Comparison of ENCODE assay signal across 18 cellular contexts in the genomic region with DNA sequence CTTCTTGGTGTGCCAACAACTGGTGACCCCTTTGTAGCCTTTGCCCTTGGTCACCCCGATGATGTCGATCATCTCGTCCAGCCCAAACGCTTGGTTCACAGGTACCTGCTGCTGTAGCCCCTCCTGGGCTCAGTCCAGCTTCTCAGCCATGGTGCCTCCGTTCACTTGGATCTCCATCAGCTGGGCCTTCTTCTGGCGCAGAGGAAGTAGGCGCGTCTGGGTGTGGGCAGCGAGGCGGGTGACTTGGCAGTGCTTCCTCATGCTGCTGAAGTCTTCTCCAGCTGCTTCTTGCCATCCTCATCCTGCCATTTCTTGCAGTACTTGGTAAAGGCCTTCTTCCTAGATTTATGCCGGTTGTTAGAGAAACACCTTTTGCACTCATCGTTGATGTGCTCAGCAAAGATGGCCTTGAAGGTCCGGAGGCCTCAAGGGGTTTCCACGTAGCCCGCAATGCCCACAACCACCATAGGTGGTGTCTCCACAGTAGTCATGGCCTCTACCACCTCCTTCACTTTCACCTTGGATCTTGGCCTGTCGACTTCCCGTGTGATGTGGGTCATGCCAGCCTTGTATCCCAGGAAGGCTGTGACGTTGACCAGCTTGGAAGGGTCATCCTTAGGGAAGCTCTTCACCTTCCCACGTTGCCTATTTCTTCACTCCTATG. TPM values are rescaled to one million over a fixed set of nuclear protein-coding genes. Genes with fewer than 3 reads are reported as not detected.
DNase-seq lines count a peak whose midpoint lies in the region; ATAC-seq, FAIRE-seq and TF ChIP-seq lines count a peak whose summit lies in the region.
"Had no signal": no experiment of that assay in that cellular context is flagged by ENCODE, and none has a peak within 500 bp of the region (broad histone marks: within the 10 kb centered on the region; RNA-seq: fewer than 3 reads in every experiment).

No MANE protein-coding gene starts in this region.

- H3K9ac ChIP-seq in K562 (ENCODE audit: insufficient read depth in 1 of 2, low read depth in 2 of 2, low read length in 2 of 2) = no peak overlapping the region
- no peak overlapping the region for H3K9ac ChIP-seq in mesendoderm (ENCODE audit: low read length)

- H3K27me3 ChIP-seq in K562 (ENCODE audit: control insufficient read depth in 2 of 2, insufficient read depth in 2 of 2, low read length in 2 of 2) = peaks cover 0 to 23% of the 10 kb centered on the region in 2 experiments; a peak in 2 of 5 replicates
- H3K27me3 ChIP-seq in mesendoderm (ENCODE audit: insufficient read depth, low read length, poor library complexity) = no peaks in the 10 kb centered on the region

- H3K9me1 ChIP-seq in K562 (ENCODE audit: control insufficient read depth, insufficient read depth, low read length) = no peaks in the 10 kb centered on the region

- H3K36me3 ChIP-seq in K562 (ENCODE audit: control insufficient read depth, insufficient read depth, low read length) (no peaks in the 10 kb centered on the region), mesendoderm (ENCODE audit: control insufficient read depth, insufficient read depth, low read length) (no peaks in the 10 kb centered on the region)

- H3K4me3 ChIP-seq in HFF-Myc (replicated peaks; ENCODE audit: low read depth, low read length) = no peak overlapping the region
- H3K4me3 ChIP-seq in K562 = no peak overlapping the region
- no peak overlapping the region for H3K4me3 ChIP-seq in mesendoderm (ENCODE audit: low read length)
- H3K4me3 ChIP-seq: lung had no signal

- 31% methylated on average over 19 of the region's 19 CpGs for WGBS in K562 (ENCODE audit: insufficient coverage, low coverage, missing lambda C conversion rate)
- no CpG with 5 or more reads among the region's 19 CpGs for WGBS in mesendoderm (ENCODE audit: extremely low coverage, insufficient coverage, low lambda C conversion rate)

- no peaks in the 10 kb centered on the region for H3K9me3 ChIP-seq in K562 (replicated peaks; ENCODE audit: control insufficient read depth, insufficient read depth, low read depth, low read length)

- no peak for TF ChIP-seq EP300 in K562 (IDR thresholded peaks at IDR 0.05; ENCODE audit: low read length)

- H3K4ac ChIP-seq in mesendoderm (ENCODE audit: low read depth, low read length) = no peak overlapping the region

- peak; percentile 8 for TF ChIP-seq CTCF in HFF-Myc (IDR thresholded peaks at IDR 0.05; ENCODE audit: low read depth, low read length, missing control alignments)
- TF ChIP-seq CTCF in K562 (IDR thresholded peaks at IDR 0.05 in 2 of 3, conservative IDR thresholded peaks at IDR 0.05 in 1 of 3; ENCODE audit: insufficient read depth in 2 of 3, low read depth in 1 of 3, low read length in 3 of 3) = peak; percentile 10 to 34 (median 18); a peak in 2 of 6 replicates

- no peak overlapping the region for H3K27ac ChIP-seq in K562 (ENCODE audit: extremely low read depth, low read depth, low read length)
- no peak overlapping the region for H3K27ac ChIP-seq in mesendoderm (ENCODE audit: low read depth, low read length)

- intact Hi-C loops in K562 (cut with micrococcal nuclease) = no loop called here

- H2BK120ac ChIP-seq in mesendoderm (ENCODE audit: low read depth, low read length) = no peak overlapping the region

- H3K4me1 ChIP-seq in K562 (replicated peaks in 1 of 2; ENCODE audit: control insufficient read depth in 2 of 2, insufficient read depth in 2 of 2, low read length in 2 of 2) (peaks cover 0 to 3% of the 10 kb centered on the region in 2 experiments; a peak in 2 of 5 replicates), mesendoderm (ENCODE audit: control insufficient read depth, low read depth, low read length) (no peaks in the 10 kb centered on the region)

- no peak for FAIRE-seq in K562 (lab: Jason Lieb, UNC)
- FAIRE-seq: H54 had no signal

- H3K4me2 ChIP-seq in K562 (ENCODE audit: insufficient read depth, low read length) = no peak overlapping the region
- no peak overlapping the region for H3K4me2 ChIP-seq in mesendoderm (ENCODE audit: low read length)

- H2BK5ac ChIP-seq in mesendoderm (ENCODE audit: low read length) = no peak overlapping the region

- POLR2A ChIA-PET in K562 (lab: Yijun Ruan, JAX) = interaction anchor here (0.5 to 1.3 kb wide), 3 partner anchors 9 to 150 kb away, joined by 3 read pairs; a partner anchor contains a TSS

- no TSS peak for BruUV-seq in K562 (replicated peaks; lab: Mats Ljungman, UMichigan)

- no peak overlapping the region for H2AFZ ChIP-seq in K562 (ENCODE audit: low read depth, low read length)

- no peak for TF ChIP-seq RAD21 in K562 (CRISPR knock-in tag; conservative IDR thresholded peaks at IDR 0.05 in 1 of 2, IDR thresholded peaks at IDR 0.05 in 1 of 2)

- no peak overlapping the region for H2AK5ac ChIP-seq in mesendoderm (ENCODE audit: low read length)

- ATAC-seq in K562 (peak; percentile 37; the same call in 1 of the 3 replicates), HG03469 (IDR thresholded peaks at IDR 0.05; ENCODE audit: unreplicated experiment) (no peak), HG03460 (IDR thresholded peaks at IDR 0.05; ENCODE audit: unreplicated experiment) (no peak)
- ATAC-seq: sciatic nerve had no signal

- CTCF ChIA-PET in K562 (lab: Yijun Ruan, JAX; ENCODE audit: low intra/inter-chr PET ratio) = no interaction called here

- H3K79me2 ChIP-seq in K562 (ENCODE audit: control insufficient read depth, insufficient read depth, low read length) = no peaks in the 10 kb centered on the region
- no peaks in the 10 kb centered on the region for H3K79me2 ChIP-seq in mesendoderm (ENCODE audit: control insufficient read depth, insufficient read depth, low read length)

- no peaks in the 10 kb centered on the region for H4K20me1 ChIP-seq in K562 (replicated peaks; ENCODE audit: control insufficient read depth, insufficient read depth, low read length)

- no peak overlapping the region for H3K18ac ChIP-seq in mesendoderm (ENCODE audit: low read length)

- DNase-seq in DMS53 (lab: John Stamatoyannopoulos, UW) = peak; percentile 7
- no peak for DNase-seq in DMS53 treated with DMSO at 0.1 percent for 48 hours (lab: John Stamatoyannopoulos, UW; ENCODE audit: unreplicated experiment)
- DNase-seq in HFF-Myc (ENCODE audit: extremely low read depth, low read depth) = no peak
- no peak for DNase-seq in K562 (ENCODE audit: extremely low read depth in 1 of 4, low spot score in 3 of 4)
- DNase-seq in mesendoderm = peak; percentile 33
- no peak for DNase-seq in NCI-H2029 treated with DMSO at 0.1 percent for 48 hours (lab: John Stamatoyannopoulos, UW)
- DNase-seq: 8988T; CD4-positive, alpha-beta memory T cell; Kasumi-1; NCI-H1930; NCI-H69; nephron progenitor cell; stimulated activated CD4-positive, alpha-beta T cell treated with anti-CD3 and anti-CD28 coated beads, Interleukin-4, amount 100 ng/mL, for 24 hours had no signal

- H2BK15ac ChIP-seq in mesendoderm (replicated peaks; ENCODE audit: low read depth) = no peak overlapping the region

- TF ChIP-seq POLR2A in K562 (conservative IDR thresholded peaks at IDR 0.05) = no peak

- H3K79me1 ChIP-seq in mesendoderm (ENCODE audit: low read length) = no peaks in the 10 kb centered on the region

- H3K56ac ChIP-seq in mesendoderm (ENCODE audit: low read length) = no peak overlapping the region

- H4K5ac ChIP-seq in mesendoderm (ENCODE audit: low read length) = no peak overlapping the region

- in situ Hi-C loops in K562 (cut with MboI) = no loop called here

- no peak overlapping the region for H4K8ac ChIP-seq in mesendoderm (ENCODE audit: low read depth, low read length)

- H3K23ac ChIP-seq in mesendoderm (ENCODE audit: low read length) = no peak overlapping the region

TF ChIP-seq in K562, 482 proteins besides CTCF, POLR2A, EP300 and RAD21 (continues in another document):
- TF ChIP-seq BRD9 (IDR thresholded peaks at IDR 0.05; ENCODE audit: low read depth, partially characterized antibody) = no peak

RNA-seq across cellular contexts. Expression of a gene that starts 13.0 kb away (rescaled TPM):
- total RNA-seq in K562 (2011; cell fraction: chromatin; rRNA removed; ENCODE audit: low replicate concordance) = 1.3 and 1.7 TPM in 2 replicates
- total RNA-seq in K562 (2011; cell fraction: nucleolus; rRNA removed) = 1.2 and 1.8 TPM in 2 replicates
- total RNA-seq in K562 (2011; cell fraction: nucleoplasm; rRNA removed) = 1.2 and 2.0 TPM in 2 replicates
- total RNA-seq in K562 (2014; rRNA removed) = 0.32 and 0.41 TPM in 2 replicates
- total RNA-seq in K562 (2014; rRNA removed; fragmentation: Illumina TruSeq; extraction: Trizol) = 1.2 and 1.4 TPM in 2 replicates
- 0.58 and 0.79 TPM in 2 replicates for total RNA-seq in K562 (2015; rRNA removed; fragmentation: Illumina TruSeq; extraction: Trizol)
- total RNA-seq in K562 (2021) = 1.8 and 2.2 TPM in 2 replicates
- polyA plus RNA-seq in K562 (2011; rRNA removed) = 0.75 and 1.1 TPM in 2 replicates
- 0.58 and 1.6 TPM in 2 replicates for polyA plus RNA-seq in K562 (2011; cell fraction: cytosol; rRNA removed)
- 0.65 and 2.5 TPM in 2 replicates for polyA plus RNA-seq in K562 (2011; cell fraction: nucleus; rRNA removed)
- polyA plus RNA-seq in K562 (2012) = 1.0 and 2.3 TPM in 2 replicates
- polyA plus RNA-seq in K562 (2014; fragmentation: Illumina TruSeq; extraction: Trizol) = 0.64 and 0.68 TPM in 2 replicates
- under 1 TPM; 0.04 to 0.06 TPM for polyA plus RNA-seq in K562 (2014; fragmentation: Nextera tagmentation; extraction: Ambion mirVana)
- polyA plus RNA-seq in K562 (2014; rRNA removed) = 0.45 and 0.76 TPM in 2 replicates
- 0.28 and 2.0 TPM in 2 replicates for polyA minus RNA-seq in K562 (2011; rRNA and poly(A)+ RNA removed)
- 0.67 and 2.3 TPM in 2 replicates for polyA minus RNA-seq in K562 (2011; cell fraction: cytosol; rRNA and poly(A)+ RNA removed)
- polyA minus RNA-seq in K562 (2011; cell fraction: nucleus; rRNA and poly(A)+ RNA removed) = 0.94 and 3.0 TPM in 2 replicates
- polyA plus RNA-seq in mesendoderm (2013, experiment 1 of 2) = 1.9 TPM
- 2.1 TPM for polyA plus RNA-seq in mesendoderm (2013, experiment 2 of 2)

RNA-seq across cellular contexts. Expression of a gene that starts 34.7 kb away (rescaled TPM):
- not detected in 2 replicates for total RNA-seq in K562 (2011; cell fraction: chromatin; rRNA removed; ENCODE audit: low replicate concordance)
- total RNA-seq in K562 (2011; cell fraction: nucleolus; rRNA removed) = not detected in 2 replicates
- total RNA-seq in K562 (2011; cell fraction: nucleoplasm; rRNA removed) = not detected in 2 replicates
- not detected in 2 replicates for total RNA-seq in K562 (2014; rRNA removed)
- total RNA-seq in K562 (2014; rRNA removed; fragmentation: Illumina TruSeq; extraction: Trizol) = not detected in 2 replicates
- total RNA-seq in K562 (2015; rRNA removed; fragmentation: Illumina TruSeq; extraction: Trizol) = not detected in 2 replicates
- 0.16 TPM in 1 of 2 replicates, not detected in the other for total RNA-seq in K562 (2021)
- not detected in 2 replicates for polyA plus RNA-seq in K562 (2011; rRNA removed)
- not detected in 2 replicates for polyA plus RNA-seq in K562 (2011; cell fraction: cytosol; rRNA removed)
- not detected in 2 replicates for polyA plus RNA-seq in K562 (2011; cell fraction: nucleus; rRNA removed)
- not detected in 2 replicates for polyA plus RNA-seq in K562 (2012)
- not detected in 2 replicates for polyA plus RNA-seq in K562 (2014; fragmentation: Illumina TruSeq; extraction: Trizol)
- not detected for polyA plus RNA-seq in K562 (2014; fragmentation: Nextera tagmentation; extraction: Ambion mirVana)
- polyA plus RNA-seq in K562 (2014; rRNA removed) = not detected in 2 replicates
- not detected in 2 replicates for polyA minus RNA-seq in K562 (2011; rRNA and poly(A)+ RNA removed)
- not detected in 2 replicates for polyA minus RNA-seq in K562 (2011; cell fraction: cytosol; rRNA and poly(A)+ RNA removed)
- not detected in 2 replicates for polyA minus RNA-seq in K562 (2011; cell fraction: nucleus; rRNA and poly(A)+ RNA removed)
- polyA plus RNA-seq in mesendoderm (2013, experiment 1 of 2) = 5.7 TPM
- polyA plus RNA-seq in mesendoderm (2013, experiment 2 of 2) = 6.2 TPM

Comparison
In these comparisons a context has a peak if more than half of its experiments do, and no peak if none do; other contexts are left out.
1. DNase-seq: peak in DMS53 (single experiment) and mesendoderm (single experiment); none in DMS53 treated with DMSO at 0.1 percent for 48 hours (single experiment), HFF-Myc (single experiment), K562 (0 of 4) and NCI-H2029 treated with DMSO at 0.1 percent for 48 hours (single experiment).